ENCODE assay signal across 18 cellular contexts in genomic region chr4:42344260-42344659, GRCh38. TPM values are rescaled to one million over a fixed set of nuclear protein-coding genes. Genes with fewer than 3 reads are reported as not detected.
A peak's percentile ranks its signal among the peaks of the same experiment; 100 is the strongest.
DNase-seq lines count a peak whose midpoint lies in the region; ATAC-seq, FAIRE-seq and TF ChIP-seq lines count a peak whose summit lies in the region.
"Had no signal": no experiment of that assay in that cellular context is flagged by ENCODE, and none has a peak within 500 bp of the region (broad histone marks: within the 10 kb centered on the region; RNA-seq: fewer than 3 reads in every experiment).

No MANE protein-coding gene starts in this region.

- no peak for TF ChIP-seq POLR2A in GM12878 (IDR thresholded peaks at IDR 0.05; ENCODE audit: low read depth, low read length)

- no peaks in the 10 kb centered on the region for H4K20me1 ChIP-seq in GM12878 (ENCODE audit: control insufficient read depth, insufficient read depth)

- H3K27me3 ChIP-seq in GM12878 (replicated peaks in 1 of 2; ENCODE audit: control insufficient read depth in 2 of 2, insufficient read depth in 2 of 2, low read length in 1 of 2), result no peaks in the 10 kb centered on the region; a peak in 1 of 4 replicates
- H3K27me3 ChIP-seq: adrenal gland, tibial artery had no signal

- peak overlapping the region; percentile 15; the same call in 1 of the 2 replicates for H3K4me3 ChIP-seq in GM12878
- H3K4me3 ChIP-seq: adrenal gland, skin epidermis, tibial artery had no signal

- peaks cover 15% of the 10 kb centered on the region for H3K4me1 ChIP-seq in GM12878 (ENCODE audit: control insufficient read depth, insufficient read depth, low read length)
- H3K4me1 ChIP-seq: Caco-2, parathyroid adenoma, tibial artery had no signal

- RAD21 ChIA-PET in GM12878 (lab: Charles Lee; ENCODE audit: unreplicated experiment), result no interaction called here

- no peaks in the 10 kb centered on the region for H3K36me3 ChIP-seq in GM12878 (ENCODE audit: control insufficient read depth in 2 of 2, insufficient read depth in 2 of 2, low read length in 1 of 2)
- H3K36me3 ChIP-seq: adrenal gland, tibial artery had no signal

- no peaks in the 10 kb centered on the region for H3K79me2 ChIP-seq in GM12878 (ENCODE audit: control insufficient read depth, insufficient read depth, low read length)
- H3K79me2 ChIP-seq: parathyroid adenoma had no signal

- H3K9me3 ChIP-seq in GM12878 (replicated peaks; ENCODE audit: control insufficient read depth, insufficient read depth, low read length), result no peaks in the 10 kb centered on the region
- H3K9me3 ChIP-seq: adrenal gland, Caco-2, tibial artery had no signal

- no peak overlapping the region for H3K27ac ChIP-seq in GM12878 (ENCODE audit: control insufficient read depth, insufficient read depth)
- H3K27ac ChIP-seq: adrenal gland, parathyroid adenoma, skin epidermis, tibial artery had no signal

- no peak overlapping the region; the same call in 1 of the 2 replicates for H3K9ac ChIP-seq in GM12878 (ENCODE audit: control insufficient read depth, insufficient read depth, low read length)
- H3K9ac ChIP-seq: parathyroid adenoma had no signal

- no peak for TF ChIP-seq RAD21 in GM12878 (IDR thresholded peaks at IDR 0.05; ENCODE audit: insufficient read depth, low read depth, low read length)

- intact Hi-C loops in GM12878 (cut with micrococcal nuclease; ENCODE audit: unreplicated experiment), result loop anchor here (5.0 kb wide), 1 partner anchor 42 kb away; no protein-coding TSS in a partner anchor

- no peak for FAIRE-seq in GM12878 (lab: Jason Lieb, UNC)
- FAIRE-seq: GM12891, H1 had no signal

- SMC1A ChIA-PET in GM12878 (lab: Charles Lee; ENCODE audit: uncharacterized antibody, unreplicated experiment), result interaction anchor here (1.4 kb wide), 1 partner anchor 8 kb away, joined by 4 read pairs; no protein-coding TSS in a partner anchor

- ATAC-seq in GM19463 (IDR thresholded peaks at IDR 0.05; ENCODE audit: unreplicated experiment), result peak; percentile 51
- peak; percentile 57 for ATAC-seq in HG02884 (IDR thresholded peaks at IDR 0.05; ENCODE audit: unreplicated experiment)
- peak; percentile 47 for ATAC-seq in GM12878
- no peak for ATAC-seq in HG03460 (IDR thresholded peaks at IDR 0.05; ENCODE audit: unreplicated experiment)
- ATAC-seq in HG02571 (IDR thresholded peaks at IDR 0.05; ENCODE audit: unreplicated experiment), result no peak

- DNase-seq in GM13976 (ENCODE audit: low spot score) (peak; percentile 47), GM12878 (ENCODE audit: low read depth, low spot score) (no peak), RPMI8226 (no peak), MV-4-11 (lab: John Stamatoyannopoulos, UW) (no peak)
- DNase-seq: activated B cell treated with CpG ODN at 0.5 μM for 24 hours, adrenal gland, Caco-2, SHP77, tibial artery had no signal

- H2AFZ ChIP-seq in GM12878 (ENCODE audit: control insufficient read depth, low read depth, low read length), result peak overlapping the region; percentile 61
- H2AFZ ChIP-seq: parathyroid adenoma had no signal

- WGBS in GM12878 (ENCODE audit: insufficient coverage, insufficient replicate concordance, low lambda C conversion rate, missing lambda C conversion rate), result 5% methylated on average over 7 of the region's 7 CpGs

- CTCF ChIA-PET in GM12878 (lab: Yijun Ruan, JAX), result no interaction called here

- POLR2A ChIA-PET in GM12878 (lab: Charles Lee), result no interaction called here

- TF ChIP-seq EP300 in GM12878 (IDR thresholded peaks at IDR 0.05; ENCODE audit: borderline replicate concordance in 1 of 2, control insufficient read depth in 1 of 2, low read depth in 2 of 2, low read length in 2 of 2), result no peak

- BruUV-seq in GM12878 (replicated peaks; lab: Mats Ljungman, UMichigan), result no TSS peak

- TF ChIP-seq CTCF in GM13976 (IDR thresholded peaks at IDR 0.05; ENCODE audit: borderline replicate concordance, control extremely low read depth, extremely low read depth, insufficient read depth, missing control alignments) (no peak), GM12878 (IDR thresholded peaks at IDR 0.05 in 2 of 3, conservative IDR thresholded peaks at IDR 0.05 in 1 of 3; ENCODE audit: control insufficient read depth in 2 of 3, extremely low read depth in 1 of 3, insufficient read depth in 1 of 3, low read depth in 3 of 3, low read length in 3 of 3) (no peak)

- peak overlapping the region; percentile 64 for H3K4me2 ChIP-seq in GM12878 (ENCODE audit: control insufficient read depth, insufficient read depth)

- in situ Hi-C loops in GM13976 (cut with MboI; ENCODE audit: low sequenced_read_pairs, unreplicated experiment) (no loop called here), GM12878 (cut with MboI) (no loop called here)

TF ChIP-seq in GM12878, 131 proteins besides CTCF, POLR2A, EP300 and RAD21 (continues in another document):
- peak in 1 of 2 experiments; percentile 86; a peak in 2 of 3 replicates for TF ChIP-seq EGR1 (IDR thresholded peaks at IDR 0.05; ENCODE audit: borderline replicate concordance in 1 of 2, low read depth in 2 of 2, low read length in 2 of 2)
- peak; percentile 27; the same call in 1 of the 2 replicates for TF ChIP-seq RUNX3 (IDR thresholded peaks at IDR 0.05; ENCODE audit: low read length)
- TF ChIP-seq MTA3 (IDR thresholded peaks at IDR 0.05; ENCODE audit: borderline replicate concordance, low read length), result 0 out of 2 replicates have a peak, but pooled peaks have one; percentile 32
- TF ChIP-seq ZNF207 (IDR thresholded peaks at IDR 0.05; ENCODE audit: borderline replicate concordance), result no peak
- no peak for TF ChIP-seq STAT1 (conservative IDR thresholded peaks at IDR 0.05)
- no peak for TF ChIP-seq SPI1 (IDR thresholded peaks at IDR 0.05; ENCODE audit: borderline replicate concordance, insufficient read depth, low read depth, low read length)
- TF ChIP-seq NFIC (IDR thresholded peaks at IDR 0.05; ENCODE audit: low read depth, low read length), result 0 out of 2 replicates have a peak, but pooled peaks have one; percentile 49
- TF ChIP-seq RELA (IDR thresholded peaks at IDR 0.05; ENCODE audit: borderline replicate concordance, partially characterized antibody), result no peak
- no peak for TF ChIP-seq CEBPZ (IDR thresholded peaks at IDR 0.05; ENCODE audit: low read depth, low read length)
- 0 out of 2 replicates have a peak, but pooled peaks have one; percentile 49 for TF ChIP-seq FOXM1 (IDR thresholded peaks at IDR 0.05; ENCODE audit: low read depth, low read length)

RNA-seq across cellular contexts. Expression of gene SHISA3, which starts 53.0 kb away (rescaled TPM):
- total RNA-seq in GM12878 (2013; cell fraction: nucleolus; rRNA removed), result 0.19 TPM in 1 of 2 replicates, not detected in the other
- total RNA-seq in GM12878 (2014; rRNA removed) (4.4 and 4.9 TPM in 2 replicates), GM12878 (2014; rRNA removed; fragmentation: Illumina TruSeq; extraction: Trizol) (3.9 TPM in 2 replicates), GM12878 (2021) (6.3 and 6.6 TPM in 2 replicates)
- 1.4 TPM for polyA plus RNA-seq in GM12878 (2011; ENCODE audit: low read depth)
- polyA plus RNA-seq in GM12878 (2011; rRNA removed) (0.03 TPM in 1 of 2 replicates, not detected in the other), GM12878 (2014; fragmentation: Illumina TruSeq; extraction: Trizol) (3.7 and 4.1 TPM in 2 replicates), GM12878 (2014; fragmentation: Nextera tagmentation; extraction: Ambion mirVana) (1 to 10 TPM; 1.9 to 4.6 TPM), GM12878 (2014; rRNA removed) (5.5 and 7.2 TPM in 2 replicates), GM12878 (2016; fragmentation: Nextera tagmentation; extraction: Ambion mirVana) (1 to 10 TPM; 3.9 to 4.9 TPM)
- polyA plus RNA-seq in GM12878 (2011; cell fraction: cytosol; rRNA removed), result 0.04 TPM in 1 of 2 replicates, not detected in the other
- polyA plus RNA-seq in GM12878 (2011; cell fraction: nucleus; rRNA removed), result not detected in 2 replicates
- polyA plus RNA-seq in GM12878 (2012), result 3.8 and 3.9 TPM in 2 replicates
- not detected in 2 replicates for polyA minus RNA-seq in GM12878 (2011; rRNA and poly(A)+ RNA removed)
- not detected in 2 replicates for polyA minus RNA-seq in GM12878 (2011; cell fraction: cytosol; rRNA and poly(A)+ RNA removed)
- polyA minus RNA-seq in GM12878 (2011; cell fraction: nucleus; rRNA and poly(A)+ RNA removed), result not detected in 2 replicates
- total RNA-seq: activated B cell treated with CpG ODN at 0.5 μM for 24 hours; activated T-helper 1 cell treated with anti-CD3 and anti-CD28 coated beads, Interleukin-12 subunit alpha, Interleukin-12 subunit beta, Interleukin-2, Interleukin-4 antibody, amounts not matched to agents 30 ng/mL and 10 ng/mL and 1 ng/mL, durations not matched to agents 14 hours and 24 hours and 36 hours; Caco-2 had no signal

Comparison
In these comparisons a context has a peak if more than half of its experiments do, and no peak if none do; other contexts are left out.
1. ATAC-seq: peak in GM19463 (single experiment), HG02884 (single experiment) and GM12878 (single experiment); none in HG03460 (single experiment) and HG02571 (single experiment).